In the genomic region with DNA sequence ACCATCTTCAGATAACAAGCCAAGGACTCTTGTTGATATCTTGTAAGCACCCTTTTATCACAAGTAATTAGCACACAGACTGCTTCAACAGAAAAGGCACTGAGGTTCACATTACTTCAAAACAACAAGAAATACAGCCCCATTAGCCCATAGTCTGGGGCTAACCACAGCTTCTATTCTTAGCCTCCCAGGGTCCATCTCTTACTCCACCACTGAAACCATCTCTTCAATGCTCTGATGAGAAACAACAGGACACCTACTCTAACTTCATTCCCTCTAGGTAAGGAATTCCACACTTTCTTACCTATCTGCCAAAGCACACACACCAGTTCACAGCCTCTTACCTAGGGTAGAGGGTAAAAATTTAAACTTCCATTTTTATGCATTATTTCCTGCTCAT, we compare ENCODE assay signal across 8 cellular contexts. TPM values are rescaled to one million over a fixed set of nuclear protein-coding genes. Genes with fewer than 3 reads are reported as not detected.
DNase-seq lines count a peak whose midpoint lies in the region; ATAC-seq and TF ChIP-seq lines count a peak whose summit lies in the region.

No MANE protein-coding gene starts in this region.

- TF ChIP-seq POLR2A in erythroblast (IDR thresholded peaks at IDR 0.05; ENCODE audit: low read length) (no peak), ovary (IDR thresholded peaks at IDR 0.05) (no peak)

- H3K4me1 ChIP-seq in RWPE2 (ENCODE audit: insufficient read depth, poor library complexity, severe bottlenecking), result peaks cover 4% of the 10 kb centered on the region
- no peaks in the 10 kb centered on the region for H3K4me1 ChIP-seq in ovary (ENCODE audit: insufficient read depth)

- H3K27me3 ChIP-seq in RWPE2 (ENCODE audit: insufficient read depth, poor library complexity, severe bottlenecking) (no peaks in the 10 kb centered on the region), ovary (no peaks in the 10 kb centered on the region)

- intact Hi-C loops in activated CD4-positive, alpha-beta T cell treated with anti-CD3 and anti-CD28 coated beads for 36 hours (cut with DNase I, micrococcal nuclease), result loop anchor here in 1 of 2 experiments (10.0 kb wide), 1 partner anchor 1136 kb away; the partner anchor contains the start of gene NR4A2
- intact Hi-C loops in ovary (cut with DNase I), result no loop called here

- no peak for TF ChIP-seq EP300 in ovary (IDR thresholded peaks at IDR 0.05)

- H3K9me3 Mint-ChIP-seq in activated CD4-positive, alpha-beta T cell treated with anti-CD3 and anti-CD28 coated beads for 36 hours (ENCODE audit: low read depth), result peaks cover 4% of the 10 kb centered on the region
- peaks cover 4% of the 10 kb centered on the region for H3K9me3 Mint-ChIP-seq in stimulated activated effector memory CD8-positive, alpha-beta T cell treated with anti-CD3 and anti-CD28 coated beads, Interleukin-12 subunit alpha, Interleukin-12 subunit beta, amount 100 ng/mL, for 72 hours

- H3K4me1 Mint-ChIP-seq in activated CD4-positive, alpha-beta T cell treated with anti-CD3 and anti-CD28 coated beads for 36 hours, result peaks cover 94% of the 10 kb centered on the region
- H3K4me1 Mint-ChIP-seq in stimulated activated effector memory CD8-positive, alpha-beta T cell treated with anti-CD3 and anti-CD28 coated beads, Interleukin-12 subunit alpha, Interleukin-12 subunit beta, amount 100 ng/mL, for 72 hours, result peaks cover 82% of the 10 kb centered on the region

- H3K27ac ChIP-seq in RWPE2 (ENCODE audit: poor library complexity, severe bottlenecking) (peak overlapping the region; percentile 57), ovary (no peak overlapping the region)

- POLR2A ChIA-PET in activated CD4-positive, alpha-beta T cell treated with anti-CD3 and anti-CD28 coated beads for 36 hours (lab: Charles Lee), result interaction anchor here (0.7 to 2.0 kb wide), 4 partner anchors 26 to 142 kb away, joined by 3 to 9 read pairs (median 7); partner anchors contain the start of gene CYTIP

- no peak overlapping the region for H3K4me3 ChIP-seq in RWPE2 (ENCODE audit: severe bottlenecking)
- no peak overlapping the region for H3K4me3 ChIP-seq in ovary

- no peaks in the 10 kb centered on the region for H3K9me3 ChIP-seq in RWPE2 (ENCODE audit: severe bottlenecking)
- H3K9me3 ChIP-seq in ovary, result no peaks in the 10 kb centered on the region

- H3K27ac Mint-ChIP-seq in activated CD4-positive, alpha-beta T cell treated with anti-CD3 and anti-CD28 coated beads for 36 hours, result peak overlapping the region; percentile 94
- H3K27ac Mint-ChIP-seq in stimulated activated effector memory CD8-positive, alpha-beta T cell treated with anti-CD3 and anti-CD28 coated beads, Interleukin-12 subunit alpha, Interleukin-12 subunit beta, amount 100 ng/mL, for 72 hours, result peak overlapping the region; percentile 99

- H3K36me3 ChIP-seq in RWPE2 (ENCODE audit: low read depth), result no peaks in the 10 kb centered on the region
- H3K36me3 ChIP-seq in ovary, result no peaks in the 10 kb centered on the region

- ATAC-seq in activated CD4-positive, alpha-beta T cell treated with anti-CD3 and anti-CD28 coated beads for 36 hours, result no peak
- peak; percentile 42 for ATAC-seq in HG02970 (IDR thresholded peaks at IDR 0.05; ENCODE audit: low FRiP score, unreplicated experiment)
- ATAC-seq in RWPE2 (ENCODE audit: low read depth), result no peak
- no peak for ATAC-seq in stimulated activated effector memory CD8-positive, alpha-beta T cell treated with anti-CD3 and anti-CD28 coated beads, Interleukin-12 subunit alpha, Interleukin-12 subunit beta, amount 100 ng/mL, for 72 hours

- H3K36me3 Mint-ChIP-seq in activated CD4-positive, alpha-beta T cell treated with anti-CD3 and anti-CD28 coated beads for 36 hours (ENCODE audit: low read depth), result peaks cover 37% of the 10 kb centered on the region
- peaks cover 10% of the 10 kb centered on the region for H3K36me3 Mint-ChIP-seq in stimulated activated effector memory CD8-positive, alpha-beta T cell treated with anti-CD3 and anti-CD28 coated beads, Interleukin-12 subunit alpha, Interleukin-12 subunit beta, amount 100 ng/mL, for 72 hours

- H3K27me3 Mint-ChIP-seq in activated CD4-positive, alpha-beta T cell treated with anti-CD3 and anti-CD28 coated beads for 36 hours, result no peaks in the 10 kb centered on the region

- CTCF ChIA-PET in activated CD4-positive, alpha-beta T cell treated with anti-CD3 and anti-CD28 coated beads for 36 hours (lab: Charles Lee), result interaction anchor here (0.6 to 2.7 kb wide), 7 partner anchors 20 to 143 kb away, joined by 3 to 9 read pairs (median 3); no protein-coding TSS in a partner anchor

- peak overlapping the region; percentile 68 for H3K4me3 Mint-ChIP-seq in activated CD4-positive, alpha-beta T cell treated with anti-CD3 and anti-CD28 coated beads for 36 hours
- peak overlapping the region; percentile 65 for H3K4me3 Mint-ChIP-seq in stimulated activated effector memory CD8-positive, alpha-beta T cell treated with anti-CD3 and anti-CD28 coated beads, Interleukin-12 subunit alpha, Interleukin-12 subunit beta, amount 100 ng/mL, for 72 hours

- DNase-seq in activated CD4-positive, alpha-beta T cell treated with anti-CD3 and anti-CD28 coated beads for 36 hours, result no peak
- DNase-seq in activated CD4-positive, alpha-beta T cell treated with anti-CD3 and anti-CD28 coated beads for 48 hours, result no peak
- DNase-seq in RWPE2 (ENCODE audit: low spot score), result no peak
- no peak for DNase-seq in stimulated activated effector memory CD8-positive, alpha-beta T cell treated with anti-CD3 and anti-CD28 coated beads, Interleukin-12 subunit alpha, Interleukin-12 subunit beta, amount 100 ng/mL, for 72 hours (ENCODE audit: low spot score in 2 of 2)
- DNase-seq in erythroblast (lab: John Stamatoyannopoulos, UW), result no peak
- no peak for DNase-seq in inferior parietal cortex (ENCODE audit: extremely low spot score)
- no peak for DNase-seq in ovary

- TF ChIP-seq CTCF in RWPE2 (IDR thresholded peaks at IDR 0.05; ENCODE audit: poor library complexity, severe bottlenecking) (no peak), ovary (IDR thresholded peaks at IDR 0.05) (no peak)

RNA-seq across cellular contexts. Expression of gene CYTIP, which starts 26.4 kb away (rescaled TPM):
- 100 to 1,000 TPM; 470 to 536 TPM for total RNA-seq in activated CD4-positive, alpha-beta T cell treated with anti-CD3 and anti-CD28 coated beads for 36 hours
- 1 to 10 TPM in 6 of 7 donors, under 1 TPM in 1; 0.66 to 6.1 (median 2.7) TPM for total RNA-seq in ovary
- 1 to 10 TPM in 1 of 2 donors, under 1 TPM in 1; 0.73 to 4.2 TPM for polyA plus RNA-seq in ovary

Comparison
In these comparisons a context has a peak if more than half of its experiments do, and no peak if none do; other contexts are left out.
1. RNA of gene CYTIP, which starts 26.4 kb away (total RNA-seq): 470 to 536 TPM in activated CD4-positive, alpha-beta T cell treated with anti-CD3 and anti-CD28 coated beads for 36 hours; 0.66 to 6.1 TPM in ovary; every median in the first group is over 10 times any median in the second.